In genomic region chr5:134543820-134544692, GRCh38 we compare ENCODE assay signal across 8 cellular contexts. TPM values are rescaled to one million over a fixed set of nuclear protein-coding genes. Genes with fewer than 3 reads are reported as not detected.
DNase-seq lines count a peak whose midpoint lies in the region; ATAC-seq and TF ChIP-seq lines count a peak whose summit lies in the region.

No MANE protein-coding gene starts in this region.

- 35 to 58% (median 50%) methylated on average over 10 to 11 of the region's 11 CpGs for WGBS in heart left ventricle, 4 donors

- CTCF ChIA-PET in activated CD8-positive, alpha-beta T cell treated with anti-CD3 and anti-CD28 coated beads, Interleukin-2, amount 10 ng/mL, durations not matched to agents 7 days and 5 days (lab: Charles Lee) = interaction anchor here (0.8 to 5.2 kb wide), 8 partner anchors 11 to 166 kb away, joined by 3 to 34 read pairs (median 10); partner anchors contain the start of gene CDKN2AIPNL

- TF ChIP-seq CTCF in heart left ventricle (IDR thresholded peaks at IDR 0.05) = no peak
- TF ChIP-seq CTCF in vagina (IDR thresholded peaks at IDR 0.05) = no peak

- peak overlapping the region in 11 of 12 donors; percentile 49 to 72 (median 61) for H3K27ac ChIP-seq in heart left ventricle
- H3K27ac ChIP-seq in vagina = no peak overlapping the region

- H3K36me3 ChIP-seq in heart left ventricle = peaks cover 0 to 85% (median 66%) of the 10 kb centered on the region in 9 donors
- H3K36me3 ChIP-seq in vagina = peaks cover 0 to 23% of the 10 kb centered on the region in 2 donors

- POLR2A ChIA-PET in activated CD8-positive, alpha-beta T cell treated with anti-CD3 and anti-CD28 coated beads, Interleukin-2, amount 10 ng/mL, durations not matched to agents 7 days and 5 days (lab: Charles Lee) = interaction anchor here (0.7 to 4.1 kb wide), 6 partner anchors 9 to 172 kb away, joined by 3 to 45 read pairs (median 6); partner anchors contain the start of gene JADE2

- H3K9me3 Mint-ChIP-seq in activated CD8-positive, alpha-beta T cell treated with anti-CD3 and anti-CD28 coated beads, Interleukin-2, amount 10 ng/mL, durations not matched to agents 7 days and 5 days (ENCODE audit: insufficient read depth) = no peaks in the 10 kb centered on the region

- TF ChIP-seq POLR2A in heart left ventricle (IDR thresholded peaks at IDR 0.05) (no peak), vagina (IDR thresholded peaks at IDR 0.05) (no peak)

- H3K4me1 ChIP-seq in heart left ventricle (peaks cover 9 to 74% (median 55%) of the 10 kb centered on the region in 12 donors), vagina (peaks cover 56% of the 10 kb centered on the region)

- intact Hi-C loops in heart left ventricle (cut with DNase I) (no loop called here), Right ventricle myocardium inferior (cut with DNase I) (loop anchor here (2.0 kb wide), 1 partner anchor 17 kb away; no protein-coding TSS in a partner anchor), vagina (cut with DNase I) (no loop called here)

- peak overlapping the region; percentile 62 for H3K4me3 Mint-ChIP-seq in activated CD8-positive, alpha-beta T cell treated with anti-CD3 and anti-CD28 coated beads, Interleukin-2, amount 10 ng/mL, durations not matched to agents 7 days and 5 days

- ATAC-seq in heart left ventricle (peak in 1 of 4 donors; percentile 41), Right ventricle myocardium inferior (no peak), HG02981 (IDR thresholded peaks at IDR 0.05; ENCODE audit: unreplicated experiment) (peak; percentile 44)
- ATAC-seq in activated CD8-positive, alpha-beta T cell treated with anti-CD3 and anti-CD28 coated beads, Interleukin-2, amount 10 ng/mL, durations not matched to agents 7 days and 5 days = peak; percentile 54

- peaks cover 36% of the 10 kb centered on the region for H3K4me1 Mint-ChIP-seq in activated CD8-positive, alpha-beta T cell treated with anti-CD3 and anti-CD28 coated beads, Interleukin-2, amount 10 ng/mL, durations not matched to agents 7 days and 5 days (ENCODE audit: low read depth)

- H3K36me3 Mint-ChIP-seq in activated CD8-positive, alpha-beta T cell treated with anti-CD3 and anti-CD28 coated beads, Interleukin-2, amount 10 ng/mL, durations not matched to agents 7 days and 5 days (ENCODE audit: low read depth) = peaks cover 46% of the 10 kb centered on the region

- peak overlapping the region; percentile 93 for H3K27ac Mint-ChIP-seq in activated CD8-positive, alpha-beta T cell treated with anti-CD3 and anti-CD28 coated beads, Interleukin-2, amount 10 ng/mL, durations not matched to agents 7 days and 5 days

- H3K27me3 ChIP-seq in heart left ventricle (no peaks in the 10 kb centered on the region), vagina (no peaks in the 10 kb centered on the region)

- H3K9me3 ChIP-seq in heart left ventricle (no peaks in the 10 kb centered on the region), vagina (no peaks in the 10 kb centered on the region)

- DNase-seq in heart left ventricle (peak in 2 of 5 donors; percentile 29 to 69), Right ventricle myocardium inferior (ENCODE audit: missing footprints) (no peak), vagina (ENCODE audit: extremely low spot score in 2 of 2) (no peak), NCI-H1930 (lab: John Stamatoyannopoulos, UW) (no peak), iPS-NIHi7 (ENCODE audit: extremely low spot score) (no peak)
- peak; percentile 42 for DNase-seq in activated CD8-positive, alpha-beta T cell treated with anti-CD3 and anti-CD28 coated beads, Interleukin-2, amount 10 ng/mL, durations not matched to agents 7 days and 5 days
- peak in 2 of 3 donors; percentile 10 to 37 for DNase-seq in stimulated activated CD4-positive, alpha-beta T cell treated with anti-CD3 and anti-CD28 coated beads, Interleukin-12 subunit alpha, Interleukin-12 subunit beta, amount 100 ng/mL, for 48 hours (ENCODE audit: low read depth in 2 of 3, low spot score in 1 of 3)

- no peaks in the 10 kb centered on the region for H3K27me3 Mint-ChIP-seq in activated CD8-positive, alpha-beta T cell treated with anti-CD3 and anti-CD28 coated beads, Interleukin-2, amount 10 ng/mL, durations not matched to agents 7 days and 5 days (ENCODE audit: low read depth)

- no peak overlapping the region for H3K4me3 ChIP-seq in heart left ventricle
- no peak overlapping the region for H3K4me3 ChIP-seq in vagina

RNA-seq across cellular contexts. Expression of gene JADE2, which starts 18.6 kb away (rescaled TPM):
- 10 to 100 TPM; 22.8 to 54.8 (median 33.9) TPM for total RNA-seq in heart left ventricle
- 10 to 100 TPM in 1 of 2 donors, 1 to 10 TPM in 1; 8.3 to 17.1 TPM for polyA plus RNA-seq in heart left ventricle
- 24.6 TPM for total RNA-seq in Right ventricle myocardium inferior
- 10 to 100 TPM; 79.9 to 86.0 TPM for total RNA-seq in activated CD8-positive, alpha-beta T cell treated with anti-CD3 and anti-CD28 coated beads, Interleukin-2, amount 10 ng/mL, durations not matched to agents 7 days and 5 days
- total RNA-seq in vagina = 35.4 TPM

Comparison
In these comparisons a context has a peak if more than half of its experiments do, and no peak if none do; other contexts are left out.
1. DNase-seq: peak in activated CD8-positive, alpha-beta T cell treated with anti-CD3 and anti-CD28 coated beads, Interleukin-2, amount 10 ng/mL, durations not matched to agents 7 days and 5 days (single experiment) and stimulated activated CD4-positive, alpha-beta T cell treated with anti-CD3 and anti-CD28 coated beads, Interleukin-12 subunit alpha, Interleukin-12 subunit beta, amount 100 ng/mL, for 48 hours (2 of 3); none in Right ventricle myocardium inferior (single experiment), vagina (0 of 2), NCI-H1930 (0 of 2) and iPS-NIHi7 (single experiment).